ENCODE assay signal across 8 cellular contexts in genomic region chr3:132256984-132257383, GRCh38.
A peak's percentile ranks its signal among the peaks of the same experiment; 100 is the strongest.
DNase-seq lines count a peak whose midpoint lies in the region; ATAC-seq and TF ChIP-seq lines count a peak whose summit lies in the region.

No MANE protein-coding gene starts in this region.

- no peaks in the 10 kb centered on the region for H3K9me3 ChIP-seq in PC-3 (ENCODE audit: low read length)
- no peaks in the 10 kb centered on the region for H3K9me3 ChIP-seq in psoas muscle
- H3K9me3 ChIP-seq in esophagus muscularis mucosa: no peaks in the 10 kb centered on the region

- CTCF ChIA-PET in PC-3 (lab: Charles Lee): interaction anchor here (0.6 to 1.8 kb wide), 4 partner anchors 12 to 86 kb away, joined by 3 to 33 read pairs (median 7); no protein-coding TSS in a partner anchor

- no peak overlapping the region for H2AFZ ChIP-seq in PC-3 (ENCODE audit: low read length)

- H3K4me1 ChIP-seq in PC-3 (ENCODE audit: insufficient read depth, low read length) (peaks cover 28% of the 10 kb centered on the region), psoas muscle (no peaks in the 10 kb centered on the region), esophagus muscularis mucosa (no peaks in the 10 kb centered on the region)

- H3K27me3 ChIP-seq in PC-3 (ENCODE audit: low read length): no peaks in the 10 kb centered on the region
- no peaks in the 10 kb centered on the region for H3K27me3 ChIP-seq in psoas muscle (ENCODE audit: insufficient read depth in 3 of 3, low read length in 2 of 3)
- no peaks in the 10 kb centered on the region for H3K27me3 ChIP-seq in esophagus muscularis mucosa

- no peak for TF ChIP-seq POLR2A in esophagus muscularis mucosa (IDR thresholded peaks at IDR 0.05; ENCODE audit: low read depth)

- no peak overlapping the region for H3K4me2 ChIP-seq in PC-3 (ENCODE audit: low read length)

- no peak for TF ChIP-seq EP300 in esophagus muscularis mucosa (IDR thresholded peaks at IDR 0.05)

- H3K4me3 ChIP-seq in PC-3 (ENCODE audit: low read length) (no peak overlapping the region), fibroblast of pulmonary artery (replicated peaks; ENCODE audit: low read depth, low read length) (no peak overlapping the region), psoas muscle (no peak overlapping the region), esophagus muscularis mucosa (no peak overlapping the region)

- POLR2A ChIA-PET in PC-3 (lab: Charles Lee; ENCODE audit: unreplicated experiment): interaction anchor here (0.6 kb wide), 1 partner anchor 49 kb away, joined by 3 read pairs; no protein-coding TSS in a partner anchor

- H3K27ac ChIP-seq in PC-3 (ENCODE audit: low read length): no peak overlapping the region
- H3K27ac ChIP-seq in psoas muscle: no peak overlapping the region
- no peak overlapping the region for H3K27ac ChIP-seq in esophagus muscularis mucosa (replicated peaks in 1 of 4)

- no peaks in the 10 kb centered on the region for H3K9me2 ChIP-seq in PC-3 (replicated peaks; ENCODE audit: low read length)

- H4K20me1 ChIP-seq in PC-3 (ENCODE audit: low read length): no peaks in the 10 kb centered on the region

- peak; percentile 54 for DNase-seq in NCI-H510A treated with DMSO at 0.1 percent for 48 hours (lab: John Stamatoyannopoulos, UW)
- no peak for DNase-seq in NCI-H510A (lab: John Stamatoyannopoulos, UW)
- DNase-seq in PC-3: peak; percentile 70
- peak; percentile 80 for DNase-seq in fibroblast of pulmonary artery (ENCODE audit: low read depth)
- no peak for DNase-seq in psoas muscle
- DNase-seq in NK-92 treated with Interleukin-12 subunit alpha and Interleukin-12 subunit beta, amount 100 ng/mL, for 24 hours (lab: John Stamatoyannopoulos, UW): no peak
- no peak for DNase-seq in NCI-H1048 (lab: John Stamatoyannopoulos, UW)
- no peak for DNase-seq in esophagus muscularis mucosa (ENCODE audit: extremely low spot score)

- no TSS peak for BruUV-seq in PC-3 (replicated peaks; lab: Mats Ljungman, UMichigan)

- intact Hi-C loops in PC-3 (cut with micrococcal nuclease) (loop anchor here (1.0 to 5.0 kb wide), 4 partner anchors 12 to 142 kb away; no protein-coding TSS in a partner anchor), psoas muscle (cut with DNase I) (loop anchor here in 1 of 2 donors (5.0 kb wide), 1 partner anchor 140 kb away; no protein-coding TSS in a partner anchor), esophagus muscularis mucosa (cut with DNase I) (loop anchor here (10.0 kb wide), 1 partner anchor 138 kb away; no protein-coding TSS in a partner anchor)

- H3F3A ChIP-seq in PC-3 (ENCODE audit: low read length, unreplicated experiment): no peaks in the 10 kb centered on the region

- 59 to 74% (median 70%) methylated on average over 1 of the region's 1 CpG for WGBS in psoas muscle, 3 donors
- WGBS in esophagus muscularis mucosa: 79% methylated on average over 1 of the region's 1 CpG

- H3K9ac ChIP-seq in PC-3 (ENCODE audit: low read length): no peak overlapping the region

- ATAC-seq in PC-3 (peak; percentile 38), psoas muscle (no peak)

- no peaks in the 10 kb centered on the region for H3K36me3 ChIP-seq in PC-3 (ENCODE audit: low read depth, low read length)
- no peaks in the 10 kb centered on the region for H3K36me3 ChIP-seq in psoas muscle (ENCODE audit: insufficient read depth in 1 of 2, low read depth in 1 of 2)
- no peaks in the 10 kb centered on the region for H3K36me3 ChIP-seq in esophagus muscularis mucosa

- H3K79me2 ChIP-seq in PC-3 (ENCODE audit: low read length): no peaks in the 10 kb centered on the region

- peak; percentile 75 for TF ChIP-seq CTCF in PC-3 (conservative IDR thresholded peaks at IDR 0.05; ENCODE audit: low read depth, low read length)
- TF ChIP-seq CTCF in fibroblast of pulmonary artery (IDR thresholded peaks at IDR 0.05; ENCODE audit: low read length, missing control alignments): peak; percentile 76
- peak; percentile 13 for TF ChIP-seq CTCF in psoas muscle (IDR thresholded peaks at IDR 0.05)
- TF ChIP-seq CTCF in esophagus muscularis mucosa (IDR thresholded peaks at IDR 0.05): peak in 1 of 3 experiments; percentile 12

Comparison
In these comparisons a context has a peak if more than half of its experiments do, and no peak if none do; other contexts are left out.
1. DNase-seq: peak in NCI-H510A treated with DMSO at 0.1 percent for 48 hours (single experiment), PC-3 (single experiment) and fibroblast of pulmonary artery (single experiment); none in NCI-H510A (single experiment), psoas muscle (0 of 2), NK-92 treated with Interleukin-12 subunit alpha and Interleukin-12 subunit beta, amount 100 ng/mL, for 24 hours (single experiment), NCI-H1048 (single experiment) and esophagus muscularis mucosa (single experiment).